ENCODE assay signal across 8 cellular contexts in the genomic region with DNA sequence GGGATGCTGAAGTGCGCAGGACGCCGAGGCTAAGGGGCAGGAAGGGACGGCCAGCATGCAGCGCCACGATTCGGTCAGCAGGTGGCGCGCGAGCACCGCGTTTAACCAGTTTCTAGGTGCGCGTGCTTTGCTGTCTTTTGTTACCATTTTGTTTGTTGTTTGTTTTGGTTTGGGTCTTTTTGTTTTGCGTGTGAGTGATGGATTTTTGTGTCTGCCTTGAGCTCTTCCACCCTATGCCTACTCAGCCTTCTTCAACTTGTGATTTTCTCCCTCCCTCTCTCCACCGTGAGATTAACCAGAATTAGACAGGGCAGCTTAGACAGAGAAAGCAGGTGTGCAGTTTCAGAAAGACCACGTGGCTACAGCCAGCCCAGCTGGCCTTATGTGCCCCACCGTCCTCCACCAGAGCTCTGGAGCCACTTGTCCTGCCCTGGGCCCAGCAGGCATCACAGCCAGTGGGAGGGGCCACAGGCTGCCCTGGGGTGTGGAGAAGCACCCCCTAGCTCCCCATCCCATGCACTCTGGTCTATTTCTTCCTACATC.
DNase-seq lines count a peak whose midpoint lies in the region; ATAC-seq and TF ChIP-seq lines count a peak whose summit lies in the region.

No MANE protein-coding gene starts in this region.

- no peaks in the 10 kb centered on the region for H3K27me3 Mint-ChIP-seq in activated T-helper 2 cell treated with anti-CD3 and anti-CD28 coated beads, Interferon-gamma antibody, Interleukin-2, Interleukin-4, amounts not matched to agents 10 μg/mL and 5 μg/mL and 100 μg/mL, durations not matched to agents 14 hours and 24 hours and 36 hours (ENCODE audit: low read depth)

- intact Hi-C loops in activated T-helper 2 cell treated with anti-CD3 and anti-CD28 coated beads, Interferon-gamma antibody, Interleukin-2, Interleukin-4, amounts not matched to agents 10 μg/mL and 5 μg/mL and 100 μg/mL, durations not matched to agents 14 hours and 24 hours and 36 hours (cut with micrococcal nuclease) = loop anchor here (5.0 kb wide), 2 partner anchors 1590 to 1665 kb away; no protein-coding TSS in a partner anchor

- H3K4me3 Mint-ChIP-seq in activated T-helper 2 cell treated with anti-CD3 and anti-CD28 coated beads, Interferon-gamma antibody, Interleukin-2, Interleukin-4, amounts not matched to agents 10 μg/mL and 5 μg/mL and 100 μg/mL, durations not matched to agents 14 hours and 24 hours and 36 hours (ENCODE audit: low read depth) = peak overlapping the region; percentile 33

- H3K9me3 Mint-ChIP-seq in activated T-helper 2 cell treated with anti-CD3 and anti-CD28 coated beads, Interferon-gamma antibody, Interleukin-2, Interleukin-4, amounts not matched to agents 10 μg/mL and 5 μg/mL and 100 μg/mL, durations not matched to agents 14 hours and 24 hours and 36 hours = no peaks in the 10 kb centered on the region

- peak; percentile 68 for ATAC-seq in omental fat pad (ENCODE audit: low FRiP score)

- H3K36me3 Mint-ChIP-seq in activated T-helper 2 cell treated with anti-CD3 and anti-CD28 coated beads, Interferon-gamma antibody, Interleukin-2, Interleukin-4, amounts not matched to agents 10 μg/mL and 5 μg/mL and 100 μg/mL, durations not matched to agents 14 hours and 24 hours and 36 hours (ENCODE audit: low read depth) = no peaks in the 10 kb centered on the region

- DNase-seq in ELF-1 (ENCODE audit: low read depth, low spot score) (peak; percentile 93), GOT3 (lab: John Stamatoyannopoulos, UW) (peak; percentile 9), RPMI7951 (ENCODE audit: low read depth) (peak; percentile 48), foreskin fibroblast (peak; percentile 30 to 82), omental fat pad (ENCODE audit: low spot score) (peak; percentile 43), superior temporal gyrus (ENCODE audit: extremely low spot score) (peak; percentile 85)
- DNase-seq in activated T-helper 2 cell treated with anti-CD3 and anti-CD28 coated beads, Interferon-gamma antibody, Interleukin-2, Interleukin-4, amounts not matched to agents 10 μg/mL and 5 μg/mL and 100 μg/mL, durations not matched to agents 14 hours and 24 hours and 36 hours (ENCODE audit: low spot score) = peak; percentile 54

- peak overlapping the region; percentile 0 for H3K27ac Mint-ChIP-seq in activated T-helper 2 cell treated with anti-CD3 and anti-CD28 coated beads, Interferon-gamma antibody, Interleukin-2, Interleukin-4, amounts not matched to agents 10 μg/mL and 5 μg/mL and 100 μg/mL, durations not matched to agents 14 hours and 24 hours and 36 hours

- peak overlapping the region in 1 of 2 donors; percentile 40 for H3K4me3 ChIP-seq in foreskin fibroblast (ENCODE audit: low read depth in 1 of 2, low read length in 2 of 2)

- H3K4me1 Mint-ChIP-seq in activated T-helper 2 cell treated with anti-CD3 and anti-CD28 coated beads, Interferon-gamma antibody, Interleukin-2, Interleukin-4, amounts not matched to agents 10 μg/mL and 5 μg/mL and 100 μg/mL, durations not matched to agents 14 hours and 24 hours and 36 hours (ENCODE audit: low read depth) = peaks cover 8% of the 10 kb centered on the region

- TF ChIP-seq CTCF in LNCAP (IDR thresholded peaks at IDR 0.05) (peak; percentile 94), foreskin fibroblast (IDR thresholded peaks at IDR 0.05; ENCODE audit: low read depth, low read length) (peak; percentile 94), omental fat pad (IDR thresholded peaks at IDR 0.05) (peak in 2 of 3 donors; percentile 30 to 91)

Comparison
In these comparisons a context has a peak if more than half of its experiments do, and no peak if none do; other contexts are left out.
1. DNase-seq: peak in every context shown above with its lines; median percentile 93 in ELF-1; 85 in superior temporal gyrus; 56 in foreskin fibroblast; 54 in activated T-helper 2 cell treated with anti-CD3 and anti-CD28 coated beads, Interferon-gamma antibody, Interleukin-2, Interleukin-4, amounts not matched to agents 10 μg/mL and 5 μg/mL and 100 μg/mL, durations not matched to agents 14 hours and 24 hours and 36 hours; 48 in RPMI7951; 43 in omental fat pad; 9 in GOT3.